ENCODE assay signal across 8 cellular contexts in the genomic region with DNA sequence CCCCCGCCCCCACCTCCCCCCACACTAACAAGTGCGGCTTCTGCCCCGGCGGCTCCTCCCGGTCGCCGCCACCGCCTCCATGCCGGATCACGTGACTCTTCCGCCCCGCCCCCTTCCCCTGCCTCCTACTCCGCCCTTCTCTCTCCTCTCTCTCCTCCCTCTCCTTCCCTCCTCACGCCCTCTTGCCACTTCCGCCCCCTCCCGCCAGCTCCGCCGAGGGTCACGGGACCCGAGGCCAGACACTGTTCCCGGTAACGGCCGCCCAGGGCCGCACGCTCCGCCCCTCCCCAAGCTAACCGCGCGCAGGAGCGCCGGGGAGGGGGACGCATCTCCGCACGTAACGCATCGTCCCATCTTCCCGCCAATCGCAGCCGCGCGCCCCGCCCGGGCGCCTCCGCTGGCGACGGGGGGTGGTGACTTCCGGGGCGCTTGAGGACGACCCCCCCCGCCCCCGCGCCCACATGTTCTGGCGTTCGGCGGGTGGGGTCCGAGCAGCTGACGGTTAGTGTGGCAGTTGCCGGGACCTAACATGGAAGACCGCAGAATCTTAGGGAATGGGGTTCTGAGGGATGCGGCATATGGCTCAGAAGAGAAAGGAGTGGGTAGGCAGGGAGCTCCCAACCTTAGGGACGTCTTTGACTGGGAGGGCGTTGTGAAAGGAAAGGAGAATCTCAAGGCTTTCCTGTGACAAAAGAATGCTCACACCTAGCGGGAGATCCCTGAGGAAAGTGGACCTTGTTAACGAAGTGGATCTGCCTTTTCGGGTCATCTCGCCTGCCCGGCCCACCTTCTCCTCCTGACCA. TPM values are rescaled to one million over a fixed set of nuclear protein-coding genes. Genes with fewer than 3 reads are reported as not detected.
DNase-seq lines count a peak whose midpoint lies in the region; ATAC-seq lines count a peak whose summit lies in the region.

A gene with protein sequence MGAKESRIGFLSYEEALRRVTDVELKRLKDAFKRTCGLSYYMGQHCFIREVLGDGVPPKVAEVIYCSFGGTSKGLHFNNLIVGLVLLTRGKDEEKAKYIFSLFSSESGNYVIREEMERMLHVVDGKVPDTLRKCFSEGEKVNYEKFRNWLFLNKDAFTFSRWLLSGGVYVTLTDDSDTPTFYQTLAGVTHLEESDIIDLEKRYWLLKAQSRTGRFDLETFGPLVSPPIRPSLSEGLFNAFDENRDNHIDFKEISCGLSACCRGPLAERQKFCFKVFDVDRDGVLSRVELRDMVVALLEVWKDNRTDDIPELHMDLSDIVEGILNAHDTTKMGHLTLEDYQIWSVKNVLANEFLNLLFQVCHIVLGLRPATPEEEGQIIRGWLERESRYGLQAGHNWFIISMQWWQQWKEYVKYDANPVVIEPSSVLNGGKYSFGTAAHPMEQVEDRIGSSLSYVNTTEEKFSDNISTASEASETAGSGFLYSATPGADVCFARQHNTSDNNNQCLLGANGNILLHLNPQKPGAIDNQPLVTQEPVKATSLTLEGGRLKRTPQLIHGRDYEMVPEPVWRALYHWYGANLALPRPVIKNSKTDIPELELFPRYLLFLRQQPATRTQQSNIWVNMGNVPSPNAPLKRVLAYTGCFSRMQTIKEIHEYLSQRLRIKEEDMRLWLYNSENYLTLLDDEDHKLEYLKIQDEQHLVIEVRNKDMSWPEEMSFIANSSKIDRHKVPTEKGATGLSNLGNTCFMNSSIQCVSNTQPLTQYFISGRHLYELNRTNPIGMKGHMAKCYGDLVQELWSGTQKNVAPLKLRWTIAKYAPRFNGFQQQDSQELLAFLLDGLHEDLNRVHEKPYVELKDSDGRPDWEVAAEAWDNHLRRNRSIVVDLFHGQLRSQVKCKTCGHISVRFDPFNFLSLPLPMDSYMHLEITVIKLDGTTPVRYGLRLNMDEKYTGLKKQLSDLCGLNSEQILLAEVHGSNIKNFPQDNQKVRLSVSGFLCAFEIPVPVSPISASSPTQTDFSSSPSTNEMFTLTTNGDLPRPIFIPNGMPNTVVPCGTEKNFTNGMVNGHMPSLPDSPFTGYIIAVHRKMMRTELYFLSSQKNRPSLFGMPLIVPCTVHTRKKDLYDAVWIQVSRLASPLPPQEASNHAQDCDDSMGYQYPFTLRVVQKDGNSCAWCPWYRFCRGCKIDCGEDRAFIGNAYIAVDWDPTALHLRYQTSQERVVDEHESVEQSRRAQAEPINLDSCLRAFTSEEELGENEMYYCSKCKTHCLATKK (N-terminal part only) (minus strand): TSS at position 92 of the 803 bp plus-strand sequence. CDS start 194 bp downstream, outside the sequence.

- peaks cover 45% of the 10 kb centered on the region for H3K4me1 Mint-ChIP-seq in memory B cell

- CTCF ChIA-PET in activated CD8-positive, alpha-beta memory T cell treated with anti-CD3 and anti-CD28 coated beads for 36 hours (lab: Charles Lee): no interaction called here

- H3K36me3 ChIP-seq in effector memory CD4-positive, alpha-beta T cell (ENCODE audit: control insufficient read depth, insufficient read depth, low read length): no peaks in the 10 kb centered on the region

- peak within 1 kb of the TSS; percentile 86 for H3K4me3 ChIP-seq in effector memory CD4-positive, alpha-beta T cell (ENCODE audit: insufficient read depth, low read depth, low read length, poor library complexity, severe bottlenecking)

- POLR2A ChIA-PET in activated CD8-positive, alpha-beta memory T cell treated with anti-CD3 and anti-CD28 coated beads for 36 hours (lab: Charles Lee): interaction anchor here (0.6 to 1.5 kb wide), 8 partner anchors 13 to 773 kb away, joined by 3 to 5 read pairs (median 4); a partner anchor contains a TSS

- peak; percentile 88 for ATAC-seq in GM19463 (IDR thresholded peaks at IDR 0.05; ENCODE audit: unreplicated experiment)
- ATAC-seq in memory B cell (ENCODE audit: low read depth): peak; percentile 83

- DNase-seq in CMK (ENCODE audit: low read depth) (peak; percentile 95), HS-27A (ENCODE audit: low read depth) (peak; percentile 93), NK-92 (lab: John Stamatoyannopoulos, UW; ENCODE audit: unreplicated experiment) (peak; percentile 83), memory B cell (ENCODE audit: low spot score in 2 of 2) (peak; percentile 94 to 96)
- peak; percentile 94 to 96 (median 95) for DNase-seq in effector memory CD4-positive, alpha-beta T cell
- peak; percentile 96 for DNase-seq in stimulated activated CD8-positive, alpha-beta memory T cell treated with anti-CD3 and anti-CD28 coated beads, Interleukin-12 subunit alpha, Interleukin-12 subunit beta, amount 100 ng/mL, for 24 hours (ENCODE audit: extremely low read depth)

- H3K27ac ChIP-seq in effector memory CD4-positive, alpha-beta T cell (ENCODE audit: insufficient read depth, low read length, poor library complexity, severe bottlenecking): peak within 1 kb of the TSS; percentile 85

- peaks cover 12% of the 10 kb centered on the region for H3K4me1 ChIP-seq in effector memory CD4-positive, alpha-beta T cell (ENCODE audit: control insufficient read depth, insufficient read depth, low read length, poor library complexity, severe bottlenecking)

- H3K9me3 Mint-ChIP-seq in memory B cell: no peaks in the 10 kb centered on the region

- H3K27me3 ChIP-seq in effector memory CD4-positive, alpha-beta T cell (replicated peaks; ENCODE audit: control insufficient read depth, insufficient read depth, low read length, poor library complexity, severe bottlenecking): no peaks in the 10 kb centered on the region

- H3K4me3 Mint-ChIP-seq in memory B cell: peak within 1 kb of the TSS; percentile 96

- H3K27ac Mint-ChIP-seq in memory B cell: peak within 1 kb of the TSS; percentile 96

- no peaks in the 10 kb centered on the region for H3K9me3 ChIP-seq in effector memory CD4-positive, alpha-beta T cell (ENCODE audit: control insufficient read depth, low read length)

- H3K27me3 Mint-ChIP-seq in memory B cell: no peaks in the 10 kb centered on the region

- no peaks in the 10 kb centered on the region for H3K36me3 Mint-ChIP-seq in memory B cell

RNA-seq across cellular contexts. Expression of the gene that starts here (rescaled TPM):
- total RNA-seq in activated CD8-positive, alpha-beta memory T cell treated with anti-CD3 and anti-CD28 coated beads for 36 hours: 10 to 100 TPM; 26.6 to 27.0 TPM

Comparison
In these comparisons a context has a peak if more than half of its experiments do, and no peak if none do; other contexts are left out.
1. Peak in every context shown above with its lines: DNase-seq, ATAC-seq, H3K4me3 ChIP-seq and H3K27ac ChIP-seq.